Comparison of ENCODE assay signal across 19 cellular contexts in the genomic region with DNA sequence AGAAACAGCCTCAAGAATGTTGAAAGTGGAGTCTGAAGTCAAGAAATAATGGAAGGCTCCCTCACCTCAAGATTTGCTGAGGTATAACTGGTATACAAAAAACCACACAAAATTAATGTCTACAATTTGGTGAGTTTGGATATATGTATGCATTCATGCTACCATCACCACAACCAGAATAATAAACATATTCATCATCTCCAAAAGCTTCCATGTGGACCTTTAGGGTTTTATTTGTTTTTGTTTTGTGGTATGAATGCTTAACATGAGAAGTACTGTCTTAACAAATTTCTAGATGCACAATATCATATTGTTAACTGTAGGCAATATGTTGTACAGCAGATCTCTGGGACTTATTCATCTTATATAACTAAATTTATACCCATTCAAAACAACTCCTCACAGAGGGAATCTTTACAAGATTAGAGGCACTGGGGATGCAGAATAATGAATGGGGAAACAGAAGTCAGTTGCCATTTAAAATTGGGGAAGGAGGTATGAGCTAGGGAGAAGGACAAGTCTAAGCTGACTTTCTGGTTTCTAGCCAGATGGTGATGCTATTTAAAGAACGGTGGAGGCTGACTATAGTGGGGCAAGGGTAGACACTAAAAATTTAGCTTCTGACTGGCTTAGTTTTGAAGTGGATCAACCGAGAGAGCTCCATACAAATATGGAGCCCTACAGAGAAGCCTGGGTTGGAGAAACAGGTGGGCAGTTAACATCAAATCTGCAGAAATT.
"Had no signal": no experiment of that assay in that cellular context is flagged by ENCODE, and none has a peak within 500 bp of the region (broad histone marks: within the 10 kb centered on the region; RNA-seq: fewer than 3 reads in every experiment).

No MANE protein-coding gene starts in this region.

- H3K4me1 ChIP-seq: left lung had no signal

- H3K4me1 Mint-ChIP-seq: activated CD4-positive, alpha-beta memory T cell treated with anti-CD3 and anti-CD28 coated beads, Interleukin-2, amount 10 ng/mL, durations not matched to agents 7 days and 5 days; activated CD4-positive, alpha-beta T cell treated with anti-CD3 and anti-CD28 coated beads for 36 hours; memory B cell; stimulated activated naive CD8-positive, alpha-beta T cell treated with anti-CD3 and anti-CD28 coated beads, Interleukin-15, amount 100 ng/mL, for 72 hours had no signal

- H3K27me3 Mint-ChIP-seq: activated CD4-positive, alpha-beta memory T cell treated with anti-CD3 and anti-CD28 coated beads, Interleukin-2, amount 10 ng/mL, durations not matched to agents 7 days and 5 days; activated CD4-positive, alpha-beta T cell treated with anti-CD3 and anti-CD28 coated beads for 36 hours; memory B cell; stimulated activated naive CD8-positive, alpha-beta T cell treated with anti-CD3 and anti-CD28 coated beads, Interleukin-15, amount 100 ng/mL, for 72 hours had no signal

- H3K9me3 ChIP-seq: esophagus muscularis mucosa, heart right ventricle, left lung, ovary, thoracic aorta had no signal

- ATAC-seq: activated CD4-positive, alpha-beta T cell treated with anti-CD3 and anti-CD28 coated beads for 36 hours; foreskin keratinocyte; heart right ventricle; left lung; stimulated activated naive CD8-positive, alpha-beta T cell treated with anti-CD3 and anti-CD28 coated beads, Interleukin-15, amount 100 ng/mL, for 72 hours had no signal

- DNase-seq: activated CD4-positive, alpha-beta memory T cell treated with anti-CD3 and anti-CD28 coated beads, Interleukin-2, amount 10 ng/mL, durations not matched to agents 7 days and 5 days; activated CD4-positive, alpha-beta T cell treated with anti-CD3 and anti-CD28 coated beads for 36 hours; activated CD8-positive, alpha-beta memory T cell treated with anti-CD3 and anti-CD28 coated beads, Interleukin-2, amount 50 U/mL, for 4 hours; activated naive CD4-positive, alpha-beta T cell; dorsolateral prefrontal cortex; foreskin keratinocyte; heart right ventricle; islet precursor cell; left lung; ovary; stimulated activated CD4-positive, alpha-beta T cell treated with anti-CD3 and anti-CD28 coated beads, Interleukin-4, amount 100 ng/mL, for 4 hours; stimulated activated naive CD8-positive, alpha-beta T cell treated with anti-CD3 and anti-CD28 coated beads, Interleukin-15, amount 100 ng/mL, for 72 hours; T-helper 9 cell had no signal

- H3K27ac ChIP-seq: dorsolateral prefrontal cortex, foreskin keratinocyte, left lung, thoracic aorta, VCaP had no signal

- H3K4me3 Mint-ChIP-seq: activated CD4-positive, alpha-beta memory T cell treated with anti-CD3 and anti-CD28 coated beads, Interleukin-2, amount 10 ng/mL, durations not matched to agents 7 days and 5 days; activated CD4-positive, alpha-beta T cell treated with anti-CD3 and anti-CD28 coated beads for 36 hours; activated T-helper 1 cell treated with anti-CD3 and anti-CD28 coated beads, Interleukin-12 subunit alpha, Interleukin-12 subunit beta, Interleukin-2, Interleukin-4 antibody, amounts not matched to agents 30 ng/mL and 10 ng/mL and 1 ng/mL, durations not matched to agents 14 hours and 24 hours and 36 hours; memory B cell; stimulated activated naive CD8-positive, alpha-beta T cell treated with anti-CD3 and anti-CD28 coated beads, Interleukin-15, amount 100 ng/mL, for 72 hours had no signal

- H3K36me3 Mint-ChIP-seq: memory B cell had no signal

- FAIRE-seq: astrocyte had no signal

- H3K4me3 ChIP-seq: dorsolateral prefrontal cortex, esophagus muscularis mucosa, heart right ventricle, left lung, ovary, thoracic aorta had no signal

- H3K27ac Mint-ChIP-seq: activated CD4-positive, alpha-beta memory T cell treated with anti-CD3 and anti-CD28 coated beads, Interleukin-2, amount 10 ng/mL, durations not matched to agents 7 days and 5 days; activated CD4-positive, alpha-beta T cell treated with anti-CD3 and anti-CD28 coated beads for 36 hours; activated T-helper 1 cell treated with anti-CD3 and anti-CD28 coated beads, Interleukin-12 subunit alpha, Interleukin-12 subunit beta, Interleukin-2, Interleukin-4 antibody, amounts not matched to agents 30 ng/mL and 10 ng/mL and 1 ng/mL, durations not matched to agents 14 hours and 24 hours and 36 hours; memory B cell; stimulated activated naive CD8-positive, alpha-beta T cell treated with anti-CD3 and anti-CD28 coated beads, Interleukin-15, amount 100 ng/mL, for 72 hours had no signal

- H3K27me3 ChIP-seq: esophagus muscularis mucosa, foreskin keratinocyte, heart right ventricle, left lung, ovary had no signal

- H3K36me3 ChIP-seq: esophagus muscularis mucosa, heart right ventricle, left lung, ovary, thoracic aorta had no signal
